ENCODE assay signal across 9 cellular contexts in genomic region chr21:45406801-45407628, GRCh38. TPM values are rescaled to one million over a fixed set of nuclear protein-coding genes. Genes with fewer than 3 reads are reported as not detected.
DNase-seq lines count a peak whose midpoint lies in the region; ATAC-seq and TF ChIP-seq lines count a peak whose summit lies in the region.
"Had no signal": no experiment of that assay in that cellular context is flagged by ENCODE, and none has a peak within 500 bp of the region (broad histone marks: within the 10 kb centered on the region; RNA-seq: fewer than 3 reads in every experiment).

No MANE protein-coding gene starts in this region.

- no peak overlapping the region for H3K18ac ChIP-seq in mesendoderm (ENCODE audit: low read length)

- H3K56ac ChIP-seq in mesendoderm (ENCODE audit: low read length): peak overlapping the region; percentile 91

- no peak overlapping the region for H2BK15ac ChIP-seq in mesendoderm (replicated peaks; ENCODE audit: low read depth)

- ATAC-seq in GM21529 (IDR thresholded peaks at IDR 0.05; ENCODE audit: unreplicated experiment) (no peak), GM19455 (IDR thresholded peaks at IDR 0.05; ENCODE audit: unreplicated experiment) (no peak)

- CTCF ChIA-PET in activated naive CD4-positive, alpha-beta T cell treated with anti-CD3 and anti-CD28 coated beads, Interleukin-2, amount 10 ng/mL, durations not matched to agents 7 days and 5 days (lab: Charles Lee): interaction anchor here (1.1 kb wide), 1 partner anchor 270 kb away, joined by 4 read pairs; no protein-coding TSS in a partner anchor

- H4K8ac ChIP-seq in mesendoderm (ENCODE audit: low read depth, low read length): no peak overlapping the region

- 33 to 35% methylated on average over 17 of the region's 17 CpGs for WGBS in ectodermal cell, 2 experiments
- no CpG with 5 or more reads among the region's 17 CpGs for WGBS in mesendoderm (ENCODE audit: extremely low coverage, insufficient coverage, low lambda C conversion rate)

- peak overlapping the region; percentile 70 for H2AK5ac ChIP-seq in mesendoderm (ENCODE audit: low read length)

- no peak for DNase-seq in activated naive CD4-positive, alpha-beta T cell treated with anti-CD3 and anti-CD28 coated beads, Interleukin-2, amount 10 ng/mL, durations not matched to agents 7 days and 5 days
- DNase-seq in activated naive CD4-positive, alpha-beta T cell (lab: John Stamatoyannopoulos, UW): no peak
- DNase-seq in mesendoderm (peak; percentile 96), vagina (ENCODE audit: extremely low spot score in 2 of 2) (no peak), midbrain (lab: John Stamatoyannopoulos, UW) (no peak)

- no peaks in the 10 kb centered on the region for H3K9me3 ChIP-seq in ectodermal cell (ENCODE audit: control insufficient read depth, low read length)
- no peaks in the 10 kb centered on the region for H3K9me3 ChIP-seq in vagina

- no peak for TF ChIP-seq POLR2A in vagina (IDR thresholded peaks at IDR 0.05)

- H3K36me3 ChIP-seq in ectodermal cell (ENCODE audit: control insufficient read depth, insufficient read depth, low read length) (no peaks in the 10 kb centered on the region), mesendoderm (ENCODE audit: control insufficient read depth, insufficient read depth, low read length) (peaks cover 2% of the 10 kb centered on the region), vagina (no peaks in the 10 kb centered on the region)

- peak overlapping the region; percentile 77 for H2BK5ac ChIP-seq in mesendoderm (ENCODE audit: low read length)

- peaks cover 68% of the 10 kb centered on the region for H3K27me3 Mint-ChIP-seq in activated naive CD4-positive, alpha-beta T cell treated with anti-CD3 and anti-CD28 coated beads, Interleukin-2, amount 10 ng/mL, durations not matched to agents 7 days and 5 days

- H3K4me1 Mint-ChIP-seq in activated naive CD4-positive, alpha-beta T cell treated with anti-CD3 and anti-CD28 coated beads, Interleukin-2, amount 10 ng/mL, durations not matched to agents 7 days and 5 days: peaks cover 10% of the 10 kb centered on the region

- H3K27me3 ChIP-seq in ectodermal cell (ENCODE audit: control insufficient read depth, insufficient read depth, low read length, poor library complexity, severe bottlenecking): peaks cover 31% of the 10 kb centered on the region
- H3K27me3 ChIP-seq in mesendoderm (ENCODE audit: insufficient read depth, low read length, poor library complexity): no peaks in the 10 kb centered on the region
- H3K27me3 ChIP-seq in vagina: no peaks in the 10 kb centered on the region

- peak overlapping the region; percentile 84 for H3K4me2 ChIP-seq in mesendoderm (ENCODE audit: low read length)

- peak overlapping the region; percentile 15 for H3K4me3 Mint-ChIP-seq in activated naive CD4-positive, alpha-beta T cell treated with anti-CD3 and anti-CD28 coated beads, Interleukin-2, amount 10 ng/mL, durations not matched to agents 7 days and 5 days

- H3K9ac ChIP-seq in mesendoderm (ENCODE audit: low read length): peak overlapping the region; percentile 83

- H3K79me1 ChIP-seq in mesendoderm (ENCODE audit: low read length): peaks cover 12% of the 10 kb centered on the region

- no peak overlapping the region for H2BK120ac ChIP-seq in mesendoderm (ENCODE audit: low read depth, low read length)

- H3K79me2 ChIP-seq in mesendoderm (ENCODE audit: control insufficient read depth, insufficient read depth, low read length): peaks cover 56% of the 10 kb centered on the region

- peaks cover 41% of the 10 kb centered on the region for H3K4me1 ChIP-seq in ectodermal cell (ENCODE audit: control insufficient read depth, insufficient read depth, low read length)
- peaks cover 15% of the 10 kb centered on the region for H3K4me1 ChIP-seq in mesendoderm (ENCODE audit: control insufficient read depth, low read depth, low read length)
- H3K4me1 ChIP-seq in vagina: peaks cover 74% of the 10 kb centered on the region

- H4K5ac ChIP-seq in mesendoderm (ENCODE audit: low read length): no peak overlapping the region

- peaks cover 2% of the 10 kb centered on the region for H3K36me3 Mint-ChIP-seq in activated naive CD4-positive, alpha-beta T cell treated with anti-CD3 and anti-CD28 coated beads, Interleukin-2, amount 10 ng/mL, durations not matched to agents 7 days and 5 days

- no peak for TF ChIP-seq CTCF in vagina (IDR thresholded peaks at IDR 0.05)

- H3K4ac ChIP-seq in mesendoderm (ENCODE audit: low read depth, low read length): peak overlapping the region; percentile 61

- intact Hi-C loops in vagina (cut with DNase I): no loop called here

- H3K9me3 Mint-ChIP-seq in activated naive CD4-positive, alpha-beta T cell treated with anti-CD3 and anti-CD28 coated beads, Interleukin-2, amount 10 ng/mL, durations not matched to agents 7 days and 5 days: no peaks in the 10 kb centered on the region

- H3K23ac ChIP-seq in mesendoderm (ENCODE audit: low read length): peak overlapping the region; percentile 95

- H3K4me3 ChIP-seq in ectodermal cell (ENCODE audit: insufficient read depth, low read depth, low read length): peak overlapping the region; percentile 62
- H3K4me3 ChIP-seq in mesendoderm (ENCODE audit: low read length): no peak overlapping the region
- peak overlapping the region; percentile 66 for H3K4me3 ChIP-seq in vagina

- no peak overlapping the region for H3K27ac Mint-ChIP-seq in activated naive CD4-positive, alpha-beta T cell treated with anti-CD3 and anti-CD28 coated beads, Interleukin-2, amount 10 ng/mL, durations not matched to agents 7 days and 5 days
- H3K27ac Mint-ChIP-seq: CD14-positive monocyte had no signal

- H3K27ac ChIP-seq in ectodermal cell (ENCODE audit: insufficient read depth, low read depth, low read length, poor library complexity, severe bottlenecking): no peak overlapping the region
- peak overlapping the region; percentile 96 for H3K27ac ChIP-seq in mesendoderm (ENCODE audit: low read depth, low read length)
- peak overlapping the region; percentile 87 for H3K27ac ChIP-seq in vagina

RNA-seq across cellular contexts. Expression of gene COL18A1, which starts 2.0 kb away (rescaled TPM):
- 96.1 TPM for polyA plus RNA-seq in ectodermal cell (2013, experiment 1 of 4)
- 99.8 TPM for polyA plus RNA-seq in ectodermal cell (2013, experiment 2 of 4)
- 88.8 TPM for polyA plus RNA-seq in ectodermal cell (2013, experiment 3 of 4)
- 88.6 TPM for polyA plus RNA-seq in ectodermal cell (2013, experiment 4 of 4)
- 84.0 TPM for polyA plus RNA-seq in mesendoderm (2013, experiment 1 of 2)
- 85.5 TPM for polyA plus RNA-seq in mesendoderm (2013, experiment 2 of 2)
- total RNA-seq in vagina: 86.7 TPM
